In the genomic region with DNA sequence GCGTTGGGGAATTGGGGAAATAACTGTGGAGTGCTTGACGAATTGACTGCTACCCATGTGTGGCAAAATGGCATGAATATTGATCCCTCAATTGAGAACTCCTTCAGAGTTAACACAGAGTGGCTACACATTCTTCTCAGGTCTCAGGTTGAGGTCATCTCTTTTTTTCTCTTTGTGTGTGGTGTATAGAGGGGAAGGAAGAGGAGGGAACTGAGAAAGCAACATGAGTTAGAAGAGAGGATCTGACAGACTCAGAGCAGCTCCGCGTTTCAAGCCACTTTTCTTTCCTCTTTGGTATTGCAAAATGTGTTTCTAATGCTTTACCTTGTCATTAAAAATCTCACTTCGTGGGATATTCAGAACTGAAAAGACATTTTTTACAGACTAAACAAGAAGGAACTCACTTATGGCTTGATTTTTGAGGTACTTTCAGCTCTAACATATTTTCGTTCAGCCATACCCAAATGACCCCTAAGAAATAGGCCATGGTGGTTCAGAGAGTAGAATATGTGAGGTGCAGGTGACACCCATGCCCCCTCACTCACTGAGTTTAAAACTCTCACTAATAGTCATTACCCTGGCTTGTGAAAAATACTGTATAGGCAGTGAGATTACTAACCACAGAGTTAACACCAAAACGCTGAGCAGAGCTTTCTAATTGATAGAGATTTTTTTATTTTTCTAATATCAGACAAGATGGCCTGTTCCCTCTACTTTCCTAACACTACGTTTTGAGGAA, we compare ENCODE assay signal across 12 cellular contexts. TPM values are rescaled to one million over a fixed set of nuclear protein-coding genes. Genes with fewer than 3 reads are reported as not detected.
DNase-seq lines count a peak whose midpoint lies in the region; ATAC-seq and TF ChIP-seq lines count a peak whose summit lies in the region.
"Had no signal": no experiment of that assay in that cellular context is flagged by ENCODE, and none has a peak within 500 bp of the region (broad histone marks: within the 10 kb centered on the region; RNA-seq: fewer than 3 reads in every experiment).

No MANE protein-coding gene starts in this region.

- peaks cover 59% of the 10 kb centered on the region for H3K4me1 Mint-ChIP-seq in activated CD4-positive, alpha-beta memory T cell treated with anti-CD3 and anti-CD28 coated beads, Interleukin-2, amount 10 ng/mL, durations not matched to agents 7 days and 5 days
- H3K4me1 Mint-ChIP-seq: memory B cell had no signal

- CTCF ChIA-PET in activated CD4-positive, alpha-beta memory T cell treated with anti-CD3 and anti-CD28 coated beads, Interleukin-2, amount 10 ng/mL, durations not matched to agents 7 days and 5 days (lab: Charles Lee): interaction anchor here (3.9 kb wide), 1 partner anchor 27 kb away, joined by 18 read pairs; no protein-coding TSS in a partner anchor

- DNase-seq in CD1c-positive myeloid dendritic cell (ENCODE audit: extremely low spot score) (peak; percentile 43), posterior vena cava (ENCODE audit: low spot score) (no peak), COR-L47 (lab: John Stamatoyannopoulos, UW) (no peak), transverse colon (no peak)
- DNase-seq in activated CD4-positive, alpha-beta memory T cell treated with anti-CD3 and anti-CD28 coated beads, Interleukin-2, amount 10 ng/mL, durations not matched to agents 7 days and 5 days: no peak
- DNase-seq in effector CD8-positive, alpha-beta T cell (lab: John Stamatoyannopoulos, UW): no peak
- DNase-seq: NCI-H187 treated with DMSO at 0.1 percent for 48 hours; stimulated activated naive CD4-positive, alpha-beta T cell treated with Interleukin-2 at 50 U/mL for 16 hours had no signal

- peaks cover 5% of the 10 kb centered on the region for H3K9me3 Mint-ChIP-seq in activated CD4-positive, alpha-beta memory T cell treated with anti-CD3 and anti-CD28 coated beads, Interleukin-2, amount 10 ng/mL, durations not matched to agents 7 days and 5 days
- H3K9me3 Mint-ChIP-seq: memory B cell had no signal

- H3K36me3 Mint-ChIP-seq in activated CD4-positive, alpha-beta memory T cell treated with anti-CD3 and anti-CD28 coated beads, Interleukin-2, amount 10 ng/mL, durations not matched to agents 7 days and 5 days (ENCODE audit: low read depth): peaks cover 69% of the 10 kb centered on the region

- H3K4me3 Mint-ChIP-seq in activated CD4-positive, alpha-beta memory T cell treated with anti-CD3 and anti-CD28 coated beads, Interleukin-2, amount 10 ng/mL, durations not matched to agents 7 days and 5 days: peak overlapping the region; percentile 60
- H3K4me3 Mint-ChIP-seq: memory B cell had no signal

- intact Hi-C loops in posterior vena cava (cut with DNase I): no loop called here
- intact Hi-C loops in transverse colon (cut with DNase I; ENCODE audit: low total_unique reads): no loop called here

- H3K27ac Mint-ChIP-seq in activated CD4-positive, alpha-beta memory T cell treated with anti-CD3 and anti-CD28 coated beads, Interleukin-2, amount 10 ng/mL, durations not matched to agents 7 days and 5 days: peak overlapping the region; percentile 71
- H3K27ac Mint-ChIP-seq: memory B cell had no signal

- H3K4me1 ChIP-seq in transverse colon: no peaks in the 10 kb centered on the region
- H3K4me1 ChIP-seq: gastroesophageal sphincter had no signal

- 62 to 69% methylated on average over 7 to 8 of the region's 8 CpGs for WGBS in transverse colon (ENCODE audit: low coverage in 1 of 2), 2 donors

- H3K27me3 Mint-ChIP-seq in activated CD4-positive, alpha-beta memory T cell treated with anti-CD3 and anti-CD28 coated beads, Interleukin-2, amount 10 ng/mL, durations not matched to agents 7 days and 5 days: no peaks in the 10 kb centered on the region
- H3K27me3 Mint-ChIP-seq: memory B cell had no signal

- peak; percentile 82 for ATAC-seq in GM19023 (IDR thresholded peaks at IDR 0.05; ENCODE audit: unreplicated experiment)
- peak; percentile 92 for ATAC-seq in HG03025 (IDR thresholded peaks at IDR 0.05; ENCODE audit: low FRiP score, unreplicated experiment)
- ATAC-seq: gastroesophageal sphincter had no signal

- TF ChIP-seq EP300 in transverse colon (IDR thresholded peaks at IDR 0.05; ENCODE audit: low read depth): no peak

- H3K27me3 ChIP-seq in transverse colon: no peaks in the 10 kb centered on the region
- H3K27me3 ChIP-seq: gastroesophageal sphincter had no signal

- no peak overlapping the region for H3K4me3 ChIP-seq in transverse colon
- H3K4me3 ChIP-seq: gastroesophageal sphincter had no signal

- in situ Hi-C loops in transverse colon (cut with MboI; ENCODE audit: low pct_ligation_motif_present in 1 of 4, low pct_unique_long_range_greater_than_20kb in 1 of 4, low sequenced_read_pairs in 3 of 4): no loop called here

- H3K27ac ChIP-seq in transverse colon: no peak overlapping the region
- H3K27ac ChIP-seq: gastroesophageal sphincter had no signal

- POLR2A ChIA-PET in activated CD4-positive, alpha-beta memory T cell treated with anti-CD3 and anti-CD28 coated beads, Interleukin-2, amount 10 ng/mL, durations not matched to agents 7 days and 5 days (lab: Charles Lee): interaction anchor here (0.7 to 4.1 kb wide), 14 partner anchors 10 to 247 kb away, joined by 3 to 24 read pairs (median 3); a partner anchor contains a TSS

- no peak for TF ChIP-seq CTCF in transverse colon (IDR thresholded peaks at IDR 0.05)

- no peaks in the 10 kb centered on the region for H3K9me3 ChIP-seq in transverse colon
- H3K9me3 ChIP-seq: gastroesophageal sphincter had no signal

- TF ChIP-seq POLR2A in transverse colon (IDR thresholded peaks at IDR 0.05): no peak

- H3K36me3 ChIP-seq in transverse colon: no peaks in the 10 kb centered on the region
- H3K36me3 ChIP-seq: gastroesophageal sphincter had no signal

RNA-seq across cellular contexts. Expression of a gene that starts 22.5 kb away (rescaled TPM):
- 100 to 1,000 TPM; 122 to 124 TPM for total RNA-seq in activated CD4-positive, alpha-beta memory T cell treated with anti-CD3 and anti-CD28 coated beads, Interleukin-2, amount 10 ng/mL, durations not matched to agents 7 days and 5 days
- 1 to 10 TPM; 2.2 to 2.5 TPM for total RNA-seq in posterior vena cava
- 1 to 10 TPM in 2 of 4 donors, not detected in 2; 3.1 to 9.1 TPM for total RNA-seq in transverse colon

Comparison
In these comparisons a context has a peak if more than half of its experiments do, and no peak if none do; other contexts are left out.
1. RNA of a gene that starts 22.5 kb away (total RNA-seq): 122 to 124 TPM in activated CD4-positive, alpha-beta memory T cell treated with anti-CD3 and anti-CD28 coated beads, Interleukin-2, amount 10 ng/mL, durations not matched to agents 7 days and 5 days; 3.1 to 9.1 TPM in transverse colon and 2.2 to 2.5 TPM in posterior vena cava; every median in the first group is over 10 times any median in the second.